ENCODE assay signal across 1 cellular context in the genomic region with DNA sequence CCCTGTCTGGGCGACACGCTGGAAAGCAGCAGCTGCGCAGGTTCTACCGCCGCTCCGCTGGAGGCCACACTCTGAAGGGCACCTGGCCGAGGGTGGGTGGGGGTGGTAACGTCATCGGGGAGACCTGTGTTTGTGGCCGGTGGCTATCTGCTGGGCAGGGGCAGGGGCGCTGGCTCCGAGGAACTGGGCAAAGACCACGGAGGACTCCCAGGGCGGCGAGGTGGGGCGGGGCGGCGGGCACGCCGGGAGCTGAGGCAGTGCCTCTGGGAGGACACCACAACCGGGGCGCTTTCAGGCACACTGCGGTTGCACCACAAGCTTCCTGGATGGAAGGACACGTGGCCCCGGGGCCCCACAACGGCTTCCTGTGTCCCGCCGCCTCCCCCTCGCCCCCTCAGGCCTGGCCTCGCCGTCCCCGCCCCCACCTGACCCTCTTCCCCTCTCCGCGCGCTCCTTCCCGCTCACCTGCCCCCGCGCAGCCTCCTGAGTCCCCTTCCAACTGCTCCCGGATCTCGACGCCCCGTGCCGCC.
A peak's percentile ranks its signal among the peaks of the same experiment; 100 is the strongest.
TF ChIP-seq lines count a peak whose summit lies in the region.

No MANE protein-coding gene starts in this region.

TF ChIP-seq in GM12878, 131 proteins besides CTCF, POLR2A, EP300 and RAD21 (continued from another document and continues in another):
- TF ChIP-seq ZZZ3 (IDR thresholded peaks at IDR 0.05; ENCODE audit: control insufficient read depth, insufficient read length, low read depth), result no peak
- peak; percentile 92 for TF ChIP-seq CBFB (IDR thresholded peaks at IDR 0.05; ENCODE audit: low read depth)
- no peak for TF ChIP-seq BMI1 (IDR thresholded peaks at IDR 0.05; ENCODE audit: borderline replicate concordance)
- TF ChIP-seq SREBF2 (IDR thresholded peaks at IDR 0.05; ENCODE audit: low read length), result no peak
- no peak for TF ChIP-seq NFIC (IDR thresholded peaks at IDR 0.05; ENCODE audit: low read depth, low read length)
- no peak for TF ChIP-seq JUNB (IDR thresholded peaks at IDR 0.05)
- TF ChIP-seq EGR1 (IDR thresholded peaks at IDR 0.05; ENCODE audit: borderline replicate concordance in 1 of 2, low read depth in 2 of 2, low read length in 2 of 2), result peak; percentile 15 to 98
- no peak for TF ChIP-seq SUZ12 (IDR thresholded peaks at IDR 0.05; ENCODE audit: unreplicated experiment)
- no peak for TF ChIP-seq RUNX3 (IDR thresholded peaks at IDR 0.05; ENCODE audit: low read length)
- TF ChIP-seq, protein P1, sequence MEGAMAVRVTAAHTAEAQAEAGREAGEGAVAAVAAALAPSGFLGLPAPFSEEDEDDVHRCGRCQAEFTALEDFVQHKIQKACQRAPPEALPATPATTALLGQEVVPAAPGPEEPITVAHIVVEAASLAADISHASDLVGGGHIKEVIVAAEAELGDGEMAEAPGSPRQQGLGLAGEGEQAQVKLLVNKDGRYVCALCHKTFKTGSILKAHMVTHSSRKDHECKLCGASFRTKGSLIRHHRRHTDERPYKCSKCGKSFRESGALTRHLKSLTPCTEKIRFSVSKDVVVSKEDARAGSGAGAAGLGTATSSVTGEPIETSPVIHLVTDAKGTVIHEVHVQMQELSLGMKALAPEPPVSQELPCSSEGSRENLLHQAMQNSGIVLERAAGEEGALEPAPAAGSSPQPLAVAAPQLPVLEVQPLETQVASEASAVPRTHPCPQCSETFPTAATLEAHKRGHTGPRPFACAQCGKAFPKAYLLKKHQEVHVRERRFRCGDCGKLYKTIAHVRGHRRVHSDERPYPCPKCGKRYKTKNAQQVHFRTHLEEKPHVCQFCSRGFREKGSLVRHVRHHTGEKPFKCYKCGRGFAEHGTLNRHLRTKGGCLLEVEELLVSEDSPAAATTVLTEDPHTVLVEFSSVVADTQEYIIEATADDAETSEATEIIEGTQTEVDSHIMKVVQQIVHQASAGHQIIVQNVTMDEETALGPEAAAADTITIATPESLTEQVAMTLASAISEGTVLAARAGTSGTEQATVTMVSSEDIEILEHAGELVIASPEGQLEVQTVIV (IDR thresholded peaks at IDR 0.05; ENCODE audit: borderline replicate concordance, partially characterized antibody), result peak; percentile 29
- TF ChIP-seq TAF1 (IDR thresholded peaks at IDR 0.05; ENCODE audit: borderline replicate concordance, low read depth, low read length), result peak; percentile 70
- peak; percentile 79 for TF ChIP-seq MYC (IDR thresholded peaks at IDR 0.05; ENCODE audit: insufficient read depth, insufficient read length, insufficient replicate concordance, low read length, severe bottlenecking)
- TF ChIP-seq, protein P2, sequence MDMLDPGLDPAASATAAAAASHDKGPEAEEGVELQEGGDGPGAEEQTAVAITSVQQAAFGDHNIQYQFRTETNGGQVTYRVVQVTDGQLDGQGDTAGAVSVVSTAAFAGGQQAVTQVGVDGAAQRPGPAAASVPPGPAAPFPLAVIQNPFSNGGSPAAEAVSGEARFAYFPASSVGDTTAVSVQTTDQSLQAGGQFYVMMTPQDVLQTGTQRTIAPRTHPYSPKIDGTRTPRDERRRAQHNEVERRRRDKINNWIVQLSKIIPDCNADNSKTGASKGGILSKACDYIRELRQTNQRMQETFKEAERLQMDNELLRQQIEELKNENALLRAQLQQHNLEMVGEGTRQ (IDR thresholded peaks at IDR 0.05; ENCODE audit: borderline replicate concordance, low read depth, low read length), result peak; percentile 65
- TF ChIP-seq, protein P3, sequence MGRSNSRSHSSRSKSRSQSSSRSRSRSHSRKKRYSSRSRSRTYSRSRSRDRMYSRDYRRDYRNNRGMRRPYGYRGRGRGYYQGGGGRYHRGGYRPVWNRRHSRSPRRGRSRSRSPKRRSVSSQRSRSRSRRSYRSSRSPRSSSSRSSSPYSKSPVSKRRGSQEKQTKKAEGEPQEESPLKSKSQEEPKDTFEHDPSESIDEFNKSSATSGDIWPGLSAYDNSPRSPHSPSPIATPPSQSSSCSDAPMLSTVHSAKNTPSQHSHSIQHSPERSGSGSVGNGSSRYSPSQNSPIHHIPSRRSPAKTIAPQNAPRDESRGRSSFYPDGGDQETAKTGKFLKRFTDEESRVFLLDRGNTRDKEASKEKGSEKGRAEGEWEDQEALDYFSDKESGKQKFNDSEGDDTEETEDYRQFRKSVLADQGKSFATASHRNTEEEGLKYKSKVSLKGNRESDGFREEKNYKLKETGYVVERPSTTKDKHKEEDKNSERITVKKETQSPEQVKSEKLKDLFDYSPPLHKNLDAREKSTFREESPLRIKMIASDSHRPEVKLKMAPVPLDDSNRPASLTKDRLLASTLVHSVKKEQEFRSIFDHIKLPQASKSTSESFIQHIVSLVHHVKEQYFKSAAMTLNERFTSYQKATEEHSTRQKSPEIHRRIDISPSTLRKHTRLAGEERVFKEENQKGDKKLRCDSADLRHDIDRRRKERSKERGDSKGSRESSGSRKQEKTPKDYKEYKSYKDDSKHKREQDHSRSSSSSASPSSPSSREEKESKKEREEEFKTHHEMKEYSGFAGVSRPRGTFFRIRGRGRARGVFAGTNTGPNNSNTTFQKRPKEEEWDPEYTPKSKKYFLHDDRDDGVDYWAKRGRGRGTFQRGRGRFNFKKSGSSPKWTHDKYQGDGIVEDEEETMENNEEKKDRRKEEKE (IDR thresholded peaks at IDR 0.05), result no peak
- TF ChIP-seq MXI1 (IDR thresholded peaks at IDR 0.05; ENCODE audit: low read depth, low read length), result peak; percentile 45; the same call in 1 of the 2 replicates
- TF ChIP-seq HDAC2 (IDR thresholded peaks at IDR 0.05), result no peak
- no peak; the same call in 1 of the 2 replicates for TF ChIP-seq GATAD2B (conservative IDR thresholded peaks at IDR 0.05; ENCODE audit: low read depth)
- TF ChIP-seq EED (IDR thresholded peaks at IDR 0.05; ENCODE audit: low read depth), result peak; percentile 97
- peak; percentile 76 for TF ChIP-seq TBL1XR1 (IDR thresholded peaks at IDR 0.05; ENCODE audit: low read depth, low read length)
- TF ChIP-seq JUND (IDR thresholded peaks at IDR 0.05; ENCODE audit: low read depth, low read length), result 0 out of 2 replicates have a peak, but pooled peaks have one; percentile 13
- TF ChIP-seq, protein P4, sequence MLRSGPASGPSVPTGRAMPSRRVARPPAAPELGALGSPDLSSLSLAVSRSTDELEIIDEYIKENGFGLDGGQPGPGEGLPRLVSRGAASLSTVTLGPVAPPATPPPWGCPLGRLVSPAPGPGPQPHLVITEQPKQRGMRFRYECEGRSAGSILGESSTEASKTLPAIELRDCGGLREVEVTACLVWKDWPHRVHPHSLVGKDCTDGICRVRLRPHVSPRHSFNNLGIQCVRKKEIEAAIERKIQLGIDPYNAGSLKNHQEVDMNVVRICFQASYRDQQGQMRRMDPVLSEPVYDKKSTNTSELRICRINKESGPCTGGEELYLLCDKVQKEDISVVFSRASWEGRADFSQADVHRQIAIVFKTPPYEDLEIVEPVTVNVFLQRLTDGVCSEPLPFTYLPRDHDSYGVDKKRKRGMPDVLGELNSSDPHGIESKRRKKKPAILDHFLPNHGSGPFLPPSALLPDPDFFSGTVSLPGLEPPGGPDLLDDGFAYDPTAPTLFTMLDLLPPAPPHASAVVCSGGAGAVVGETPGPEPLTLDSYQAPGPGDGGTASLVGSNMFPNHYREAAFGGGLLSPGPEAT (IDR thresholded peaks at IDR 0.05; ENCODE audit: low read depth), result peak; percentile 79; the same call in 1 of the 2 replicates
- TF ChIP-seq, protein P5, sequence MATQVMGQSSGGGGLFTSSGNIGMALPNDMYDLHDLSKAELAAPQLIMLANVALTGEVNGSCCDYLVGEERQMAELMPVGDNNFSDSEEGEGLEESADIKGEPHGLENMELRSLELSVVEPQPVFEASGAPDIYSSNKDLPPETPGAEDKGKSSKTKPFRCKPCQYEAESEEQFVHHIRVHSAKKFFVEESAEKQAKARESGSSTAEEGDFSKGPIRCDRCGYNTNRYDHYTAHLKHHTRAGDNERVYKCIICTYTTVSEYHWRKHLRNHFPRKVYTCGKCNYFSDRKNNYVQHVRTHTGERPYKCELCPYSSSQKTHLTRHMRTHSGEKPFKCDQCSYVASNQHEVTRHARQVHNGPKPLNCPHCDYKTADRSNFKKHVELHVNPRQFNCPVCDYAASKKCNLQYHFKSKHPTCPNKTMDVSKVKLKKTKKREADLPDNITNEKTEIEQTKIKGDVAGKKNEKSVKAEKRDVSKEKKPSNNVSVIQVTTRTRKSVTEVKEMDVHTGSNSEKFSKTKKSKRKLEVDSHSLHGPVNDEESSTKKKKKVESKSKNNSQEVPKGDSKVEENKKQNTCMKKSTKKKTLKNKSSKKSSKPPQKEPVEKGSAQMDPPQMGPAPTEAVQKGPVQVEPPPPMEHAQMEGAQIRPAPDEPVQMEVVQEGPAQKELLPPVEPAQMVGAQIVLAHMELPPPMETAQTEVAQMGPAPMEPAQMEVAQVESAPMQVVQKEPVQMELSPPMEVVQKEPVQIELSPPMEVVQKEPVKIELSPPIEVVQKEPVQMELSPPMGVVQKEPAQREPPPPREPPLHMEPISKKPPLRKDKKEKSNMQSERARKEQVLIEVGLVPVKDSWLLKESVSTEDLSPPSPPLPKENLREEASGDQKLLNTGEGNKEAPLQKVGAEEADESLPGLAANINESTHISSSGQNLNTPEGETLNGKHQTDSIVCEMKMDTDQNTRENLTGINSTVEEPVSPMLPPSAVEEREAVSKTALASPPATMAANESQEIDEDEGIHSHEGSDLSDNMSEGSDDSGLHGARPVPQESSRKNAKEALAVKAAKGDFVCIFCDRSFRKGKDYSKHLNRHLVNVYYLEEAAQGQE (IDR thresholded peaks at IDR 0.05; ENCODE audit: low read depth, low read length), result no peak
- TF ChIP-seq BACH1 (IDR thresholded peaks at IDR 0.05; ENCODE audit: borderline replicate concordance), result peak; percentile 62; the same call in 1 of the 2 replicates
- no peak for TF ChIP-seq NR2C1 (IDR thresholded peaks at IDR 0.05)
- TF ChIP-seq, protein P6, sequence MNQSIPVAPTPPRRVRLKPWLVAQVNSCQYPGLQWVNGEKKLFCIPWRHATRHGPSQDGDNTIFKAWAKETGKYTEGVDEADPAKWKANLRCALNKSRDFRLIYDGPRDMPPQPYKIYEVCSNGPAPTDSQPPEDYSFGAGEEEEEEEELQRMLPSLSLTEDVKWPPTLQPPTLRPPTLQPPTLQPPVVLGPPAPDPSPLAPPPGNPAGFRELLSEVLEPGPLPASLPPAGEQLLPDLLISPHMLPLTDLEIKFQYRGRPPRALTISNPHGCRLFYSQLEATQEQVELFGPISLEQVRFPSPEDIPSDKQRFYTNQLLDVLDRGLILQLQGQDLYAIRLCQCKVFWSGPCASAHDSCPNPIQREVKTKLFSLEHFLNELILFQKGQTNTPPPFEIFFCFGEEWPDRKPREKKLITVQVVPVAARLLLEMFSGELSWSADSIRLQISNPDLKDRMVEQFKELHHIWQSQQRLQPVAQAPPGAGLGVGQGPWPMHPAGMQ (IDR thresholded peaks at IDR 0.05; ENCODE audit: borderline replicate concordance), result peak; percentile 48; the same call in 1 of the 2 replicates
- peak; percentile 98 for TF ChIP-seq IKZF1 (conservative IDR thresholded peaks at IDR 0.05)
- TF ChIP-seq, protein P7, sequence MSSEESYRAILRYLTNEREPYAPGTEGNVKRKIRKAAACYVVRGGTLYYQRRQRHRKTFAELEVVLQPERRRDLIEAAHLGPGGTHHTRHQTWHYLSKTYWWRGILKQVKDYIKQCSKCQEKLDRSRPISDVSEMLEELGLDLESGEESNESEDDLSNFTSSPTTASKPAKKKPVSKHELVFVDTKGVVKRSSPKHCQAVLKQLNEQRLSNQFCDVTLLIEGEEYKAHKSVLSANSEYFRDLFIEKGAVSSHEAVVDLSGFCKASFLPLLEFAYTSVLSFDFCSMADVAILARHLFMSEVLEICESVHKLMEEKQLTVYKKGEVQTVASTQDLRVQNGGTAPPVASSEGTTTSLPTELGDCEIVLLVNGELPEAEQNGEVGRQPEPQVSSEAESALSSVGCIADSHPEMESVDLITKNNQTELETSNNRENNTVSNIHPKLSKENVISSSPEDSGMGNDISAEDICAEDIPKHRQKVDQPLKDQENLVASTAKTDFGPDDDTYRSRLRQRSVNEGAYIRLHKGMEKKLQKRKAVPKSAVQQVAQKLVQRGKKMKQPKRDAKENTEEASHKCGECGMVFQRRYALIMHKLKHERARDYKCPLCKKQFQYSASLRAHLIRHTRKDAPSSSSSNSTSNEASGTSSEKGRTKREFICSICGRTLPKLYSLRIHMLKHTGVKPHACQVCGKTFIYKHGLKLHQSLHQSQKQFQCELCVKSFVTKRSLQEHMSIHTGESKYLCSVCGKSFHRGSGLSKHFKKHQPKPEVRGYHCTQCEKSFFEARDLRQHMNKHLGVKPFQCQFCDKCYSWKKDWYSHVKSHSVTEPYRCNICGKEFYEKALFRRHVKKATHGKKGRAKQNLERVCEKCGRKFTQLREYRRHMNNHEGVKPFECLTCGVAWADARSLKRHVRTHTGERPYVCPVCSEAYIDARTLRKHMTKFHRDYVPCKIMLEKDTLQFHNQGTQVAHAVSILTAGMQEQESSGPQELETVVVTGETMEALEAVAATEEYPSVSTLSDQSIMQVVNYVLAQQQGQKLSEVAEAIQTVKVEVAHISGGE (CRISPR knock-in tag; IDR thresholded peaks at IDR 0.05), result no peak
- TF ChIP-seq ZNF274 (IDR thresholded peaks at IDR 0.05; ENCODE audit: insufficient read depth, insufficient read length), result no peak
- peak; percentile 82 for TF ChIP-seq CREM (IDR thresholded peaks at IDR 0.05; ENCODE audit: low read depth)
- TF ChIP-seq HCFC1 (IDR thresholded peaks at IDR 0.05; ENCODE audit: low read length), result no peak
- TF ChIP-seq ETV6 (conservative IDR thresholded peaks at IDR 0.05 in 1 of 2, IDR thresholded peaks at IDR 0.05 in 1 of 2; ENCODE audit: borderline replicate concordance in 1 of 2, low read depth in 1 of 2), result peak in 1 of 2 experiments; percentile 67; a peak in 2 of 4 replicates
- TF ChIP-seq, protein P8, sequence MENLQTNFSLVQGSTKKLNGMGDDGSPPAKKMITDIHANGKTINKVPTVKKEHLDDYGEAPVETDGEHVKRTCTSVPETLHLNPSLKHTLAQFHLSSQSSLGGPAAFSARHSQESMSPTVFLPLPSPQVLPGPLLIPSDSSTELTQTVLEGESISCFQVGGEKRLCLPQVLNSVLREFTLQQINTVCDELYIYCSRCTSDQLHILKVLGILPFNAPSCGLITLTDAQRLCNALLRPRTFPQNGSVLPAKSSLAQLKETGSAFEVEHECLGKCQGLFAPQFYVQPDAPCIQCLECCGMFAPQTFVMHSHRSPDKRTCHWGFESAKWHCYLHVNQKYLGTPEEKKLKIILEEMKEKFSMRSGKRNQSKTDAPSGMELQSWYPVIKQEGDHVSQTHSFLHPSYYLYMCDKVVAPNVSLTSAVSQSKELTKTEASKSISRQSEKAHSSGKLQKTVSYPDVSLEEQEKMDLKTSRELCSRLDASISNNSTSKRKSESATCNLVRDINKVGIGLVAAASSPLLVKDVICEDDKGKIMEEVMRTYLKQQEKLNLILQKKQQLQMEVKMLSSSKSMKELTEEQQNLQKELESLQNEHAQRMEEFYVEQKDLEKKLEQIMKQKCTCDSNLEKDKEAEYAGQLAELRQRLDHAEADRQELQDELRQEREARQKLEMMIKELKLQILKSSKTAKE (IDR thresholded peaks at IDR 0.05; ENCODE audit: low read depth, poor library complexity, severe bottlenecking), result peak; percentile 32
- no peak for TF ChIP-seq CEBPB (IDR thresholded peaks at IDR 0.05; ENCODE audit: borderline replicate concordance in 1 of 2, low read depth in 2 of 2, low read length in 2 of 2)
- TF ChIP-seq SIX5 (IDR thresholded peaks at IDR 0.05; ENCODE audit: low read depth, low read length, severe bottlenecking), result no peak
- TF ChIP-seq FOXK2 (IDR thresholded peaks at IDR 0.05), result no peak
- TF ChIP-seq POLR2AphosphoS2 (IDR thresholded peaks at IDR 0.05; ENCODE audit: low read depth, low read length), result peak; percentile 3; the same call in 1 of the 2 replicates
- TF ChIP-seq SMAD1 (IDR thresholded peaks at IDR 0.05; ENCODE audit: low read depth, partially characterized antibody), result peak; percentile 44
- no peak; the same call in 1 of the 2 replicates for TF ChIP-seq LARP7 (IDR thresholded peaks at IDR 0.05)
- TF ChIP-seq SMAD5 (IDR thresholded peaks at IDR 0.05; ENCODE audit: low read depth), result peak; percentile 28; the same call in 1 of the 2 replicates
- no peak for TF ChIP-seq SMC3 (IDR thresholded peaks at IDR 0.05; ENCODE audit: borderline replicate concordance, low read length)
- no peak for TF ChIP-seq ESRRA (IDR thresholded peaks at IDR 0.05; ENCODE audit: low read length)
- TF ChIP-seq WRNIP1 (IDR thresholded peaks at IDR 0.05; ENCODE audit: borderline replicate concordance, low read depth, low read length), result no peak
